ENCODE assay signal across 1 cellular context in the genomic region with DNA sequence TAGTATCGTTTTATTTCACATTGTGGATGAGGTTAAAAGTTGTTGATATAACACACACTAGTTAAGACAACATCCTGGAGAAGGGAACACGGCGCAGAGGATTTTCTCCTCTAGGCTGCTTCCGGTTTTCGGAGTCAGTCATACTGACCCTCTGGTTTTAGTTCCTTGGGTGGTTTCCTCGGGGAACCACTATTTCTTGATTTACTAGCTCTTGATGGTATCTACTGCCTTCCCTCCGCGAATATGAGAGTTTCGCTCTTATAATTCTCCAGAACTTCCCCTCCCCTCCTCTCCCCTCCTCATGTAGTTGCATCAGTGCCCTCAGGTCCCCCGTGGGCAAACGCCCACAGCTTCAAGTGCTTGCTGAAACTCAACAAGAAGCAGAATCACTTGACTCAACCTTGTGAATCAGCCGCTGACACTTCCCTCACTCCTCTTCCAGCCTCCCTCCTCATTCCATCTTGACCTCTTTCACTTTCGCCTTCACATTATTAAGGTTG.
TF ChIP-seq lines count a peak whose summit lies in the region.

No MANE protein-coding gene starts in this region.

TF ChIP-seq in GM12878, 131 proteins besides CTCF, POLR2A, EP300 and RAD21 (continued from another document and continues in another):
- TF ChIP-seq CHD4 (IDR thresholded peaks at IDR 0.05) = no peak
- TF ChIP-seq CBX3 (IDR thresholded peaks at IDR 0.05; ENCODE audit: borderline replicate concordance, low read depth) = no peak
- peak; percentile 48 for TF ChIP-seq GATAD2B (conservative IDR thresholded peaks at IDR 0.05; ENCODE audit: low read depth)
- TF ChIP-seq NR2F1 (conservative IDR thresholded peaks at IDR 0.05) = peak; percentile 69
- peak; percentile 80 for TF ChIP-seq PAX5 (IDR thresholded peaks at IDR 0.05; ENCODE audit: borderline replicate concordance, low read depth, low read length)
- TF ChIP-seq RELA (IDR thresholded peaks at IDR 0.05; ENCODE audit: borderline replicate concordance, partially characterized antibody) = peak; percentile 74
- 0 out of 2 replicates have a peak, but pooled peaks have one; percentile 30 for TF ChIP-seq CREM (IDR thresholded peaks at IDR 0.05; ENCODE audit: low read depth)
- no peak for TF ChIP-seq PBX3 (IDR thresholded peaks at IDR 0.05; ENCODE audit: insufficient replicate concordance, low read depth, low read length)
- peak; percentile 67 for TF ChIP-seq JUNB (IDR thresholded peaks at IDR 0.05)
- peak; percentile 64 to 69; a peak in 3 of 4 replicates for TF ChIP-seq BHLHE40 (IDR thresholded peaks at IDR 0.05; ENCODE audit: borderline replicate concordance in 1 of 2, low read depth in 2 of 2, low read length in 1 of 2)
- peak in 1 of 2 experiments; percentile 54; a peak in 1 of 4 replicates for TF ChIP-seq CEBPB (IDR thresholded peaks at IDR 0.05; ENCODE audit: borderline replicate concordance in 1 of 2, low read depth in 2 of 2, low read length in 2 of 2)
- TF ChIP-seq BCLAF1 (IDR thresholded peaks at IDR 0.05) = no peak
- TF ChIP-seq TCF12 (IDR thresholded peaks at IDR 0.05; ENCODE audit: low read depth, low read length) = peak; percentile 32; the same call in 1 of the 2 replicates
- TF ChIP-seq, protein P1, sequence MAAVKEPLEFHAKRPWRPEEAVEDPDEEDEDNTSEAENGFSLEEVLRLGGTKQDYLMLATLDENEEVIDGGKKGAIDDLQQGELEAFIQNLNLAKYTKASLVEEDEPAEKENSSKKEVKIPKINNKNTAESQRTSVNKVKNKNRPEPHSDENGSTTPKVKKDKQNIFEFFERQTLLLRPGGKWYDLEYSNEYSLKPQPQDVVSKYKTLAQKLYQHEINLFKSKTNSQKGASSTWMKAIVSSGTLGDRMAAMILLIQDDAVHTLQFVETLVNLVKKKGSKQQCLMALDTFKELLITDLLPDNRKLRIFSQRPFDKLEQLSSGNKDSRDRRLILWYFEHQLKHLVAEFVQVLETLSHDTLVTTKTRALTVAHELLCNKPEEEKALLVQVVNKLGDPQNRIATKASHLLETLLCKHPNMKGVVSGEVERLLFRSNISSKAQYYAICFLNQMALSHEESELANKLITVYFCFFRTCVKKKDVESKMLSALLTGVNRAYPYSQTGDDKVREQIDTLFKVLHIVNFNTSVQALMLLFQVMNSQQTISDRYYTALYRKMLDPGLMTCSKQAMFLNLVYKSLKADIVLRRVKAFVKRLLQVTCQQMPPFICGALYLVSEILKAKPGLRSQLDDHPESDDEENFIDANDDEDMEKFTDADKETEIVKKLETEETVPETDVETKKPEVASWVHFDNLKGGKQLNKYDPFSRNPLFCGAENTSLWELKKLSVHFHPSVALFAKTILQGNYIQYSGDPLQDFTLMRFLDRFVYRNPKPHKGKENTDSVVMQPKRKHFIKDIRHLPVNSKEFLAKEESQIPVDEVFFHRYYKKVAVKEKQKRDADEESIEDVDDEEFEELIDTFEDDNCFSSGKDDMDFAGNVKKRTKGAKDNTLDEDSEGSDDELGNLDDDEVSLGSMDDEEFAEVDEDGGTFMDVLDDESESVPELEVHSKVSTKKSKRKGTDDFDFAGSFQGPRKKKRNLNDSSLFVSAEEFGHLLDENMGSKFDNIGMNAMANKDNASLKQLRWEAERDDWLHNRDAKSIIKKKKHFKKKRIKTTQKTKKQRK (IDR thresholded peaks at IDR 0.05; ENCODE audit: low read depth, low read length) = no peak
- TF ChIP-seq BMI1 (IDR thresholded peaks at IDR 0.05; ENCODE audit: borderline replicate concordance) = peak; percentile 8; the same call in 1 of the 2 replicates
- TF ChIP-seq MTA2 (IDR thresholded peaks at IDR 0.05; ENCODE audit: low read depth) = peak; percentile 82
- peak; percentile 44; the same call in 1 of the 2 replicates for TF ChIP-seq CREB1 (IDR thresholded peaks at IDR 0.05; ENCODE audit: low read depth)
- TF ChIP-seq, protein P2, sequence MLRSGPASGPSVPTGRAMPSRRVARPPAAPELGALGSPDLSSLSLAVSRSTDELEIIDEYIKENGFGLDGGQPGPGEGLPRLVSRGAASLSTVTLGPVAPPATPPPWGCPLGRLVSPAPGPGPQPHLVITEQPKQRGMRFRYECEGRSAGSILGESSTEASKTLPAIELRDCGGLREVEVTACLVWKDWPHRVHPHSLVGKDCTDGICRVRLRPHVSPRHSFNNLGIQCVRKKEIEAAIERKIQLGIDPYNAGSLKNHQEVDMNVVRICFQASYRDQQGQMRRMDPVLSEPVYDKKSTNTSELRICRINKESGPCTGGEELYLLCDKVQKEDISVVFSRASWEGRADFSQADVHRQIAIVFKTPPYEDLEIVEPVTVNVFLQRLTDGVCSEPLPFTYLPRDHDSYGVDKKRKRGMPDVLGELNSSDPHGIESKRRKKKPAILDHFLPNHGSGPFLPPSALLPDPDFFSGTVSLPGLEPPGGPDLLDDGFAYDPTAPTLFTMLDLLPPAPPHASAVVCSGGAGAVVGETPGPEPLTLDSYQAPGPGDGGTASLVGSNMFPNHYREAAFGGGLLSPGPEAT (IDR thresholded peaks at IDR 0.05; ENCODE audit: low read depth) = peak; percentile 96
- TF ChIP-seq IKZF1 (conservative IDR thresholded peaks at IDR 0.05) = peak; percentile 92
- TF ChIP-seq, protein P3, sequence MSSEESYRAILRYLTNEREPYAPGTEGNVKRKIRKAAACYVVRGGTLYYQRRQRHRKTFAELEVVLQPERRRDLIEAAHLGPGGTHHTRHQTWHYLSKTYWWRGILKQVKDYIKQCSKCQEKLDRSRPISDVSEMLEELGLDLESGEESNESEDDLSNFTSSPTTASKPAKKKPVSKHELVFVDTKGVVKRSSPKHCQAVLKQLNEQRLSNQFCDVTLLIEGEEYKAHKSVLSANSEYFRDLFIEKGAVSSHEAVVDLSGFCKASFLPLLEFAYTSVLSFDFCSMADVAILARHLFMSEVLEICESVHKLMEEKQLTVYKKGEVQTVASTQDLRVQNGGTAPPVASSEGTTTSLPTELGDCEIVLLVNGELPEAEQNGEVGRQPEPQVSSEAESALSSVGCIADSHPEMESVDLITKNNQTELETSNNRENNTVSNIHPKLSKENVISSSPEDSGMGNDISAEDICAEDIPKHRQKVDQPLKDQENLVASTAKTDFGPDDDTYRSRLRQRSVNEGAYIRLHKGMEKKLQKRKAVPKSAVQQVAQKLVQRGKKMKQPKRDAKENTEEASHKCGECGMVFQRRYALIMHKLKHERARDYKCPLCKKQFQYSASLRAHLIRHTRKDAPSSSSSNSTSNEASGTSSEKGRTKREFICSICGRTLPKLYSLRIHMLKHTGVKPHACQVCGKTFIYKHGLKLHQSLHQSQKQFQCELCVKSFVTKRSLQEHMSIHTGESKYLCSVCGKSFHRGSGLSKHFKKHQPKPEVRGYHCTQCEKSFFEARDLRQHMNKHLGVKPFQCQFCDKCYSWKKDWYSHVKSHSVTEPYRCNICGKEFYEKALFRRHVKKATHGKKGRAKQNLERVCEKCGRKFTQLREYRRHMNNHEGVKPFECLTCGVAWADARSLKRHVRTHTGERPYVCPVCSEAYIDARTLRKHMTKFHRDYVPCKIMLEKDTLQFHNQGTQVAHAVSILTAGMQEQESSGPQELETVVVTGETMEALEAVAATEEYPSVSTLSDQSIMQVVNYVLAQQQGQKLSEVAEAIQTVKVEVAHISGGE (CRISPR knock-in tag; IDR thresholded peaks at IDR 0.05) = no peak
- TF ChIP-seq MLLT1 (IDR thresholded peaks at IDR 0.05) = peak; percentile 72; the same call in 1 of the 2 replicates
- TF ChIP-seq POLR2AphosphoS5 (IDR thresholded peaks at IDR 0.05; ENCODE audit: low read length) = peak; percentile 38; the same call in 1 of the 2 replicates
- peak; percentile 56; the same call in 1 of the 2 replicates for TF ChIP-seq GABPA (IDR thresholded peaks at IDR 0.05; ENCODE audit: low read depth)
- peak; percentile 83; the same call in 1 of the 2 replicates for TF ChIP-seq TBL1XR1 (IDR thresholded peaks at IDR 0.05; ENCODE audit: low read depth, low read length)
- 0 out of 2 replicates have a peak, but pooled peaks have one; percentile 38 for TF ChIP-seq CHD2 (IDR thresholded peaks at IDR 0.05; ENCODE audit: borderline replicate concordance, low read depth, low read length)
- TF ChIP-seq IRF4 (IDR thresholded peaks at IDR 0.05; ENCODE audit: low read depth, low read length) = peak; percentile 69; the same call in 1 of the 2 replicates
- peak in 1 of 2 experiments; percentile 77; a peak in 2 of 3 replicates for TF ChIP-seq EGR1 (IDR thresholded peaks at IDR 0.05; ENCODE audit: borderline replicate concordance in 1 of 2, low read depth in 2 of 2, low read length in 2 of 2)
- TF ChIP-seq KAT2A (conservative IDR thresholded peaks at IDR 0.05; ENCODE audit: control insufficient read depth, low read depth, low read length) = no peak
- TF ChIP-seq RUNX3 (IDR thresholded peaks at IDR 0.05; ENCODE audit: low read length) = peak; percentile 77
- TF ChIP-seq ETV6 (conservative IDR thresholded peaks at IDR 0.05 in 1 of 2, IDR thresholded peaks at IDR 0.05 in 1 of 2; ENCODE audit: borderline replicate concordance in 1 of 2, low read depth in 1 of 2) = peak in 1 of 2 experiments; percentile 87; a peak in 2 of 4 replicates
- TF ChIP-seq IKZF2 (IDR thresholded peaks at IDR 0.05) = peak; percentile 92 to 96
- TF ChIP-seq NFIC (IDR thresholded peaks at IDR 0.05; ENCODE audit: low read depth, low read length) = peak; percentile 71; the same call in 1 of the 2 replicates
- peak; percentile 85 for TF ChIP-seq ATF7 (IDR thresholded peaks at IDR 0.05; ENCODE audit: low read depth)
- TF ChIP-seq MTA3 (IDR thresholded peaks at IDR 0.05; ENCODE audit: borderline replicate concordance, low read length) = 0 out of 2 replicates have a peak, but pooled peaks have one; percentile 18
- peak; percentile 26 for TF ChIP-seq SP1 (IDR thresholded peaks at IDR 0.05; ENCODE audit: low read depth, low read length)
- TF ChIP-seq HCFC1 (IDR thresholded peaks at IDR 0.05; ENCODE audit: low read length) = no peak
- peak; percentile 33; the same call in 1 of the 2 replicates for TF ChIP-seq SPI1 (IDR thresholded peaks at IDR 0.05; ENCODE audit: borderline replicate concordance, insufficient read depth, low read depth, low read length)
- TF ChIP-seq DPF2 (IDR thresholded peaks at IDR 0.05) = peak; percentile 79; the same call in 1 of the 2 replicates
- TF ChIP-seq, protein P4, sequence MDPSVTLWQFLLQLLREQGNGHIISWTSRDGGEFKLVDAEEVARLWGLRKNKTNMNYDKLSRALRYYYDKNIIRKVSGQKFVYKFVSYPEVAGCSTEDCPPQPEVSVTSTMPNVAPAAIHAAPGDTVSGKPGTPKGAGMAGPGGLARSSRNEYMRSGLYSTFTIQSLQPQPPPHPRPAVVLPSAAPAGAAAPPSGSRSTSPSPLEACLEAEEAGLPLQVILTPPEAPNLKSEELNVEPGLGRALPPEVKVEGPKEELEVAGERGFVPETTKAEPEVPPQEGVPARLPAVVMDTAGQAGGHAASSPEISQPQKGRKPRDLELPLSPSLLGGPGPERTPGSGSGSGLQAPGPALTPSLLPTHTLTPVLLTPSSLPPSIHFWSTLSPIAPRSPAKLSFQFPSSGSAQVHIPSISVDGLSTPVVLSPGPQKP (IDR thresholded peaks at IDR 0.05; ENCODE audit: low read depth, low read length) = peak; percentile 53; the same call in 1 of the 2 replicates
- TF ChIP-seq SMC3 (IDR thresholded peaks at IDR 0.05; ENCODE audit: borderline replicate concordance, low read length) = no peak
- peak; percentile 78 for TF ChIP-seq PKNOX1 (IDR thresholded peaks at IDR 0.05)
- TF ChIP-seq PAX8 (IDR thresholded peaks at IDR 0.05) = no peak
- TF ChIP-seq ATF3 (IDR thresholded peaks at IDR 0.05; ENCODE audit: borderline replicate concordance, extremely low read depth, low read depth, low read length) = no peak
